19 cellular contexts compared by ENCODE assay signal in genomic region chr12:28941248-28941647, GRCh38.
DNase-seq lines count a peak whose midpoint lies in the region; ATAC-seq and TF ChIP-seq lines count a peak whose summit lies in the region.
"Had no signal": no experiment of that assay in that cellular context is flagged by ENCODE, and none has a peak within 500 bp of the region (broad histone marks: within the 10 kb centered on the region; RNA-seq: fewer than 3 reads in every experiment).

No MANE protein-coding gene starts in this region.

- H3K36me3 ChIP-seq in SJCRH30, result no peaks in the 10 kb centered on the region
- H3K36me3 ChIP-seq: BE2C, HAP-1 had no signal

- ATAC-seq in esophagus mucosa, result peak; percentile 84
- peak; percentile 67 for ATAC-seq in omental fat pad (ENCODE audit: low FRiP score)
- ATAC-seq in GM21825 (IDR thresholded peaks at IDR 0.05; ENCODE audit: unreplicated experiment), result no peak
- ATAC-seq: Panc1 had no signal

- POLR2A ChIA-PET in RWPE1 (lab: Yijun Ruan, JAX; ENCODE audit: low non-redundant PET), result no interaction called here

- DNase-seq in EL (peak; percentile 15), RWPE1 (ENCODE audit: low spot score) (peak; percentile 46), omental fat pad (ENCODE audit: low spot score) (no peak), coronary artery (ENCODE audit: low spot score) (no peak), SJCRH30 (no peak)
- no peak for DNase-seq in activated CD4-positive, alpha-beta T cell treated with anti-CD3 and anti-CD28 coated beads for 48 hours
- DNase-seq: BE2C; CD8-positive, alpha-beta memory T cell; Kasumi-1; NCI-H1417; NCI-H1930; NCI-H2171; NCI-H446 treated with DMSO at 0.1 percent for 48 hours; NCI-H748 treated with DMSO at 0.1 percent for 48 hours; SHP77 had no signal

- H3K27me3 ChIP-seq in SJCRH30, result no peaks in the 10 kb centered on the region
- H3K27me3 ChIP-seq: BE2C had no signal

- no peak overlapping the region for H3K4me3 ChIP-seq in coronary artery
- H3K4me3 ChIP-seq in SJCRH30, result no peak overlapping the region
- H3K4me3 ChIP-seq: HAP-1 had no signal

- peaks cover 3% of the 10 kb centered on the region; the same call in 1 of the 2 replicates for H3K4me1 ChIP-seq in SJCRH30
- H3K4me1 ChIP-seq: BE2C, HAP-1 had no signal

- CTCF ChIA-PET in RWPE1 (lab: Yijun Ruan, JAX), result no interaction called here

- no peak for TF ChIP-seq CTCF in RWPE1 (conservative IDR thresholded peaks at IDR 0.05; ENCODE audit: low read depth)
- no peak for TF ChIP-seq CTCF in omental fat pad (IDR thresholded peaks at IDR 0.05)
- no peak for TF ChIP-seq CTCF in coronary artery (IDR thresholded peaks at IDR 0.05)

- no peaks in the 10 kb centered on the region for H3K9me3 ChIP-seq in SJCRH30 (replicated peaks)
- H3K9me3 ChIP-seq: BE2C, HAP-1 had no signal

- H3K27ac ChIP-seq in RWPE1 (no peak overlapping the region), coronary artery (no peak overlapping the region), SJCRH30 (no peak overlapping the region)

Comparison
In these comparisons a context has a peak if more than half of its experiments do, and no peak if none do; other contexts are left out.
1. DNase-seq: peak in EL (single experiment) and RWPE1 (single experiment); none in omental fat pad (single experiment), coronary artery (single experiment), SJCRH30 (0 of 2) and activated CD4-positive, alpha-beta T cell treated with anti-CD3 and anti-CD28 coated beads for 48 hours (single experiment).